Comparison of ENCODE assay signal across 8 cellular contexts in genomic region chr2:6865346-6866238, GRCh38. TPM values are rescaled to one million over a fixed set of nuclear protein-coding genes. Genes with fewer than 3 reads are reported as not detected.
DNase-seq lines count a peak whose midpoint lies in the region; ATAC-seq and TF ChIP-seq lines count a peak whose summit lies in the region.

A gene with protein sequence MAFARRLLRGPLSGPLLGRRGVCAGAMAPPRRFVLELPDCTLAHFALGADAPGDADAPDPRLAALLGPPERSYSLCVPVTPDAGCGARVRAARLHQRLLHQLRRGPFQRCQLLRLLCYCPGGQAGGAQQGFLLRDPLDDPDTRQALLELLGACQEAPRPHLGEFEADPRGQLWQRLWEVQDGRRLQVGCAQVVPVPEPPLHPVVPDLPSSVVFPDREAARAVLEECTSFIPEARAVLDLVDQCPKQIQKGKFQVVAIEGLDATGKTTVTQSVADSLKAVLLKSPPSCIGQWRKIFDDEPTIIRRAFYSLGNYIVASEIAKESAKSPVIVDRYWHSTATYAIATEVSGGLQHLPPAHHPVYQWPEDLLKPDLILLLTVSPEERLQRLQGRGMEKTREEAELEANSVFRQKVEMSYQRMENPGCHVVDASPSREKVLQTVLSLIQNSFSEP (minus strand): TSS chr2:6865907. CDS start chr2:6865696, 211 bp downstream.

- CTCF ChIA-PET in Calu3 (lab: Charles Lee), result interaction anchor here (1.0 to 1.2 kb wide), 2 partner anchors 12 to 67 kb away, joined by 3 read pairs; no protein-coding TSS in a partner anchor

- H3K9me3 ChIP-seq in RWPE2 (ENCODE audit: severe bottlenecking) (no peaks in the 10 kb centered on the region), tibial nerve (no peaks in the 10 kb centered on the region)

- H3K27me3 ChIP-seq in RWPE2 (ENCODE audit: insufficient read depth, poor library complexity, severe bottlenecking) (no peaks in the 10 kb centered on the region), tibial nerve (no peaks in the 10 kb centered on the region)

- H3K4me1 ChIP-seq in RWPE2 (ENCODE audit: insufficient read depth, poor library complexity, severe bottlenecking) (no peaks in the 10 kb centered on the region), tibial nerve (peaks cover 0 to 18% (median 5%) of the 10 kb centered on the region in 4 donors)

- BruUV-seq in Calu3 (replicated peaks; lab: Mats Ljungman, UMichigan), result no TSS peak

- TF ChIP-seq CTCF in Calu3 (IDR thresholded peaks at IDR 0.05; ENCODE audit: unreplicated experiment), result no peak
- TF ChIP-seq CTCF in RWPE2 (IDR thresholded peaks at IDR 0.05; ENCODE audit: poor library complexity, severe bottlenecking), result peak; percentile 21
- peak; percentile 18 for TF ChIP-seq CTCF in osteocyte (IDR thresholded peaks at IDR 0.05)
- TF ChIP-seq CTCF in tibial nerve (IDR thresholded peaks at IDR 0.05), result peak in 3 of 5 experiments; percentile 6 to 31 (median 15)

- TF ChIP-seq POLR2A in tibial nerve (IDR thresholded peaks at IDR 0.05), result no peak

- H3K27ac ChIP-seq in RWPE2 (ENCODE audit: poor library complexity, severe bottlenecking) (no peak within 1 kb of the TSS), tibial nerve (peak within 1 kb of the TSS; percentile 39 to 85 (median 81))

- H3K4me1 Mint-ChIP-seq in Calu3 (ENCODE audit: low read depth, unreplicated experiment) (peaks cover 14% of the 10 kb centered on the region), osteocyte (ENCODE audit: unreplicated experiment) (peaks cover 6% of the 10 kb centered on the region)

- H3K27me3 Mint-ChIP-seq in Calu3 (ENCODE audit: unreplicated experiment), result no peaks in the 10 kb centered on the region
- H3K27me3 Mint-ChIP-seq in osteocyte (ENCODE audit: unreplicated experiment), result peaks cover 20% of the 10 kb centered on the region

- H3K36me3 ChIP-seq in RWPE2 (ENCODE audit: low read depth) (no peaks in the 10 kb centered on the region), tibial nerve (peaks cover 0 to 14% (median 0%) of the 10 kb centered on the region in 3 donors)

- H3K4me3 ChIP-seq in RWPE2 (ENCODE audit: severe bottlenecking), result peak within 1 kb of the TSS; percentile 50
- peak within 1 kb of the TSS; percentile 47 to 84 (median 78) for H3K4me3 ChIP-seq in tibial nerve

- H3K9me3 Mint-ChIP-seq in Calu3 (ENCODE audit: low read depth, unreplicated experiment), result no peaks in the 10 kb centered on the region
- H3K9me3 Mint-ChIP-seq in osteocyte (ENCODE audit: unreplicated experiment), result peaks cover under 1% of the 10 kb centered on the region

- peak within 1 kb of the TSS; percentile 78 for H3K4me3 Mint-ChIP-seq in Calu3 (ENCODE audit: low read depth, unreplicated experiment)
- H3K4me3 Mint-ChIP-seq in osteocyte (ENCODE audit: unreplicated experiment), result peak within 1 kb of the TSS; percentile 83

- H3K36me3 Mint-ChIP-seq in Calu3 (ENCODE audit: insufficient read depth, unreplicated experiment) (peaks cover 9% of the 10 kb centered on the region), osteocyte (ENCODE audit: unreplicated experiment) (no peaks in the 10 kb centered on the region)

- WGBS in tibial nerve, 2 donors, result 0 to 1% methylated on average over 31 to 51 of the region's 114 CpGs

- H3K27ac Mint-ChIP-seq in Calu3 (ENCODE audit: unreplicated experiment) (peak within 1 kb of the TSS; percentile 47), osteocyte (ENCODE audit: unreplicated experiment) (no peak within 1 kb of the TSS)

- intact Hi-C loops in Calu3 (cut with micrococcal nuclease; ENCODE audit: unreplicated experiment), result loop anchor here (1.0 kb wide), 1 partner anchor 39 kb away; no protein-coding TSS in a partner anchor

- peak; percentile 71 for DNase-seq in Calu3
- DNase-seq in RWPE2 (ENCODE audit: low spot score), result no peak
- peak; percentile 66 for DNase-seq in activated gamma-delta T cell (lab: John Stamatoyannopoulos, UW)
- DNase-seq in globus pallidus (ENCODE audit: low spot score), result peak; percentile 39
- no peak for DNase-seq in osteocyte (ENCODE audit: extremely low spot score, unreplicated experiment)
- peak in 1 of 2 donors; percentile 17 for DNase-seq in tibial nerve (ENCODE audit: low spot score in 2 of 2)

- ATAC-seq in GM19372 (IDR thresholded peaks at IDR 0.05; ENCODE audit: low read depth, unreplicated experiment), result peak; percentile 71
- peak; percentile 77 for ATAC-seq in HG03520 (IDR thresholded peaks at IDR 0.05; ENCODE audit: unreplicated experiment)
- ATAC-seq in RWPE2 (ENCODE audit: low read depth), result peak; percentile 65

- peak in 1 of 2 donors; percentile 14 for TF ChIP-seq EP300 in tibial nerve (IDR thresholded peaks at IDR 0.05)

RNA-seq across cellular contexts. Expression of the gene that starts here (rescaled TPM):
- total RNA-seq in Calu3 (2022) (26.6 and 76.6 TPM in 2 replicates), osteocyte (0.24 and 1.1 TPM in 2 replicates), tibial nerve (10 to 100 TPM in 1 of 4 donors, 1 to 10 TPM in 3; 4.5 to 11.4 (median 7.4) TPM)

Comparison
In these comparisons a context has a peak if more than half of its experiments do, and no peak if none do; other contexts are left out.
1. DNase-seq: peak in Calu3 (single experiment), activated gamma-delta T cell (single experiment) and globus pallidus (single experiment); none in RWPE2 (single experiment) and osteocyte (single experiment).
2. Peak in every context shown above with its lines, with median percentiles within 50 percentile points of each other: ATAC-seq.